ENCODE assay signal across 8 cellular contexts in genomic region chr2:101474752-101475384, GRCh38. TPM values are rescaled to one million over a fixed set of nuclear protein-coding genes. Genes with fewer than 3 reads are reported as not detected.
A peak's percentile ranks its signal among the peaks of the same experiment; 100 is the strongest.
DNase-seq lines count a peak whose midpoint lies in the region; ATAC-seq lines count a peak whose summit lies in the region.

Gene RFX8 (minus strand): TSS chr2:101475112. CDS start chr2:101466848, 8,264 bp downstream.

- ATAC-seq in GM21367 (IDR thresholded peaks at IDR 0.05; ENCODE audit: unreplicated experiment): no peak

- no peaks in the 10 kb centered on the region for H3K27me3 ChIP-seq in layer of hippocampus (ENCODE audit: control insufficient read depth, insufficient read depth, low read length)

- H3K27ac ChIP-seq in layer of hippocampus (ENCODE audit: low read depth, low read length): peak within 1 kb of the TSS; percentile 8

- peak; percentile 93 for DNase-seq in ELR (ENCODE audit: low read depth)
- DNase-seq in SKM-1 treated with dmso at 0.1 percent for 144 hours (lab: John Stamatoyannopoulos, UW; ENCODE audit: unreplicated experiment): peak; percentile 53
- DNase-seq in astrocyte of the hippocampus (ENCODE audit: low read depth, low spot score): peak; percentile 85
- DNase-seq in stimulated activated CD4-positive, alpha-beta T cell treated with anti-CD3 and anti-CD28 coated beads, TNF-alpha, amount 100 ng/mL, for 1 hour (ENCODE audit: low read depth in 3 of 3, low spot score in 1 of 3): peak; percentile 8 to 16 (median 9)
- DNase-seq in mesenteric fat pad (ENCODE audit: low spot score): no peak
- DNase-seq in HT-29 (ENCODE audit: low spot score): no peak

RNA-seq across cellular contexts. Expression of gene RFX8, which starts in this region (rescaled TPM):
- total RNA-seq in mesenteric fat pad: 0.16 TPM
- not detected in 2 replicates for total RNA-seq in HT-29 (2014; rRNA removed; shearing (Covaris generic))

Comparison
In these comparisons a context has a peak if more than half of its experiments do, and no peak if none do; other contexts are left out.
1. DNase-seq: peak in ELR (single experiment), SKM-1 treated with dmso at 0.1 percent for 144 hours (single experiment), astrocyte of the hippocampus (single experiment) and stimulated activated CD4-positive, alpha-beta T cell treated with anti-CD3 and anti-CD28 coated beads, TNF-alpha, amount 100 ng/mL, for 1 hour (3 of 3); none in mesenteric fat pad (single experiment) and HT-29 (single experiment).